In the genomic region with DNA sequence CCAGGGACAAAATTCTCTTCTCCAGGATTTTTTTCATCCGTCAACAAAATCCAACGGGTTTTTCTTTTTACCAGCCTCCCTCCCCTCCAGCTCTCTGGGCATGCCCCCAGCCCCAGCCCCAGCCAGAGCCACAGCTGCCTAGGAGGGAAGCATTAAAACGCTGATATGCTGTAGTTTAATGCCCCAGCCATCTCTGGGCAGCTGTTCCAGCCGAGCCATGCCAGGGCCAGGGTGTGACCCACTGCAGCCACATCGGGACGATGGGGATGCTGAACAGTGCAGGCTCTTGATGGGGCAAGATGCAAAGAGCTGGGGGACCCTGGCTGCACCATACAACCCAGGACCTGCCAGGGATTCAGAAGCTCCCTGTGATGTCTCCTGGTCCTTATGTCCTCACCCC, we compare ENCODE assay signal across 18 cellular contexts. TPM values are rescaled to one million over a fixed set of nuclear protein-coding genes. Genes with fewer than 3 reads are reported as not detected.
DNase-seq lines count a peak whose midpoint lies in the region; ATAC-seq and TF ChIP-seq lines count a peak whose summit lies in the region.
"Had no signal": no experiment of that assay in that cellular context is flagged by ENCODE, and none has a peak within 500 bp of the region (broad histone marks: within the 10 kb centered on the region; RNA-seq: fewer than 3 reads in every experiment).

No MANE protein-coding gene starts in this region.

- H3K27ac ChIP-seq in IMR-90 (ENCODE audit: insufficient read depth, low read length): peak overlapping the region; percentile 53
- H3K27ac ChIP-seq in fibroblast of lung (ENCODE audit: insufficient read depth, low read length): peak overlapping the region; percentile 27
- peak overlapping the region; percentile 12 for H3K27ac ChIP-seq in muscle layer of colon (ENCODE audit: low read depth, low read length)
- peak overlapping the region; percentile 65 for H3K27ac ChIP-seq in temporal lobe (ENCODE audit: low read depth, low read length)
- H3K27ac ChIP-seq: C4-2B, right lobe of liver had no signal

- BruUV-seq in IMR-90 (replicated peaks; lab: Mats Ljungman, UMichigan): no TSS peak

- H2AK5ac ChIP-seq in IMR-90 (ENCODE audit: low read depth, low read length): peak overlapping the region; percentile 70

- H3K4me3 ChIP-seq in IMR-90 (ENCODE audit: insufficient read depth, low read depth, low read length) (no peak overlapping the region), fibroblast of lung (replicated peaks in 1 of 4; ENCODE audit: control extremely low read depth in 1 of 4, insufficient read depth in 1 of 4, low read depth in 3 of 4, low read length in 4 of 4) (peak overlapping the region in 1 of 4 experiments; percentile 8), muscle layer of colon (ENCODE audit: low read depth in 1 of 2, low read length in 2 of 2) (peak overlapping the region in 1 of 2 donors; percentile 7)
- H3K4me3 ChIP-seq: right lobe of liver, upper lobe of left lung had no signal

- no peak overlapping the region for H3K56ac ChIP-seq in IMR-90 (ENCODE audit: extremely low read depth, insufficient read depth, low read length)

- H2BK5ac ChIP-seq in IMR-90 (ENCODE audit: low read depth, low read length, poor library complexity, severe bottlenecking): peak overlapping the region; percentile 43

- 40% methylated on average over 1 of the region's 6 CpGs; no CpG with 5 or more reads in 1 of the 2 experiments for WGBS in IMR-90 (ENCODE audit: extremely low coverage in 2 of 2, insufficient read length in 1 of 2), 2 experiments

- H3K4me2 ChIP-seq in IMR-90 (ENCODE audit: low read depth, low read length): peak overlapping the region; percentile 7; the same call in 1 of the 2 replicates
- peak overlapping the region; percentile 44 for H3K4me2 ChIP-seq in fibroblast of lung (ENCODE audit: extremely low read depth, insufficient read depth, low read length)

- TF ChIP-seq POLR2A in IMR-90 (IDR thresholded peaks at IDR 0.05; ENCODE audit: low read depth, low read length): no peak

- peaks cover 44% of the 10 kb centered on the region for H4K20me1 ChIP-seq in IMR-90 (ENCODE audit: insufficient read depth, low read length)
- H4K20me1 ChIP-seq in fibroblast of lung (ENCODE audit: control insufficient read depth, extremely low read depth, insufficient read depth, low read length): no peaks in the 10 kb centered on the region

- DNase-seq in IMR-90 (no peak), fibroblast of lung (ENCODE audit: low read depth in 2 of 2) (no peak), DMS 273 (lab: John Stamatoyannopoulos, UW; ENCODE audit: unreplicated experiment) (no peak)
- DNase-seq: activated CD4-positive, alpha-beta T cell treated with anti-CD3 and anti-CD28 coated beads, Interleukin-2, amount 50 U/mL, for 4 hours; erythroblast; left cardiac atrium; naive thymus-derived CD8-positive, alpha-beta T cell; NCI-H146; NCI-H446; right lobe of liver; SHP77 treated with DMSO at 0.1 percent for 48 hours had no signal

- H3K9ac ChIP-seq in IMR-90 (ENCODE audit: low read depth, low read length) (peak overlapping the region; percentile 12; the same call in 1 of the 2 replicates), fibroblast of lung (ENCODE audit: insufficient read depth, low read length) (no peak overlapping the region), muscle layer of colon (ENCODE audit: low read length) (no peak overlapping the region)

- peak overlapping the region; percentile 9; the same call in 1 of the 2 replicates for H4K5ac ChIP-seq in IMR-90 (ENCODE audit: low read depth, low read length)

- peaks cover 21% of the 10 kb centered on the region for H3K4me1 ChIP-seq in IMR-90 (ENCODE audit: control insufficient read depth, insufficient read depth, low read length)
- no peaks in the 10 kb centered on the region for H3K4me1 ChIP-seq in fibroblast of lung (ENCODE audit: control insufficient read depth, extremely low read depth, insufficient read depth, low read length)
- H3K4me1 ChIP-seq in muscle layer of colon (ENCODE audit: insufficient read depth, low read length): peaks cover 52% of the 10 kb centered on the region
- H3K4me1 ChIP-seq: right lobe of liver had no signal

- CTCF ChIA-PET in IMR-90 (lab: Yijun Ruan, JAX): interaction anchor here (0.6 kb wide), 1 partner anchor 457 kb away, joined by 3 read pairs; no protein-coding TSS in a partner anchor

- peak overlapping the region; percentile 55 for H3K4ac ChIP-seq in IMR-90 (ENCODE audit: low read depth, low read length)

- H3K79me1 ChIP-seq in IMR-90 (ENCODE audit: low read depth in 1 of 2, low read length in 2 of 2): peaks cover 43 to 91% of the 10 kb centered on the region in 2 experiments

- no peak overlapping the region for H2BK15ac ChIP-seq in IMR-90 (ENCODE audit: low read depth, low read length)

- H3K9me3 ChIP-seq in IMR-90 (ENCODE audit: control insufficient read depth, insufficient read depth, low read length) (no peaks in the 10 kb centered on the region), fibroblast of lung (ENCODE audit: control insufficient read depth, insufficient read depth, low read depth, low read length) (no peaks in the 10 kb centered on the region), muscle layer of colon (ENCODE audit: low read length) (no peaks in the 10 kb centered on the region)
- H3K9me3 ChIP-seq: right lobe of liver, upper lobe of left lung had no signal

- H2AK9ac ChIP-seq in IMR-90 (replicated peaks; ENCODE audit: low read depth, low read length, poor library complexity): no peak overlapping the region

- H3K14ac ChIP-seq in IMR-90 (replicated peaks; ENCODE audit: low read depth, low read length): peak overlapping the region; percentile 43

- intact Hi-C loops in IMR-90 (cut with micrococcal nuclease): loop anchor here (5.0 kb wide), 1 partner anchor 205 kb away; no protein-coding TSS in a partner anchor

- peak overlapping the region; percentile 7; the same call in 1 of the 2 replicates for H3K18ac ChIP-seq in IMR-90 (ENCODE audit: low read depth, low read length)

- ATAC-seq in IMR-90 (ENCODE audit: low read depth) (peak; percentile 19; the same call in 1 of the 2 replicates), HG02678 (IDR thresholded peaks at IDR 0.05; ENCODE audit: unreplicated experiment) (no peak), GM21423 (IDR thresholded peaks at IDR 0.05; ENCODE audit: unreplicated experiment) (no peak)
- ATAC-seq: activated T-helper 17 cell treated with anti-CD3 and anti-CD28 coated beads, Interleukin-2, amount 50 U/mL, for 72 hours; naive thymus-derived CD8-positive, alpha-beta T cell had no signal

- H3K23ac ChIP-seq in IMR-90 (ENCODE audit: low read depth, low read length): 0 out of 2 replicates have a peak overlapping the region, but pooled peaks have one; percentile 81

- H3K9me1 ChIP-seq in IMR-90 (ENCODE audit: insufficient read depth, low read length): peaks cover 28% of the 10 kb centered on the region

- peaks cover 60% of the 10 kb centered on the region for H3K79me2 ChIP-seq in fibroblast of lung (ENCODE audit: control insufficient read depth, insufficient read depth, low read length)

- TF ChIP-seq CTCF in IMR-90 (conservative IDR thresholded peaks at IDR 0.05; ENCODE audit: low read depth, low read length): no peak
- peak in 1 of 2 donors; percentile 5 for TF ChIP-seq CTCF in fibroblast of lung (conservative IDR thresholded peaks at IDR 0.05 in 1 of 2, IDR thresholded peaks at IDR 0.05 in 1 of 2; ENCODE audit: low read depth in 1 of 2, low read length in 2 of 2)

- H2BK20ac ChIP-seq in IMR-90 (ENCODE audit: low read depth, low read length): no peak overlapping the region

- dilution Hi-C loops in IMR-90 (cut with HindIII; ENCODE audit: low sequenced_read_pairs, unreplicated experiment): no loop called here

- H3K36me3 ChIP-seq in IMR-90 (ENCODE audit: control insufficient read depth, insufficient read depth, low read length) (peaks cover 15% of the 10 kb centered on the region), fibroblast of lung (ENCODE audit: control insufficient read depth, insufficient read depth, low read length) (peaks cover 3% of the 10 kb centered on the region), muscle layer of colon (ENCODE audit: insufficient read depth, low read length) (peaks cover 7% of the 10 kb centered on the region)
- H3K36me3 ChIP-seq: right lobe of liver, upper lobe of left lung had no signal

- no peak overlapping the region; the same call in 1 of the 2 replicates for H2BK120ac ChIP-seq in IMR-90 (ENCODE audit: low read depth, low read length)

- peak overlapping the region; percentile 20; the same call in 1 of the 2 replicates for H4K91ac ChIP-seq in IMR-90 (ENCODE audit: insufficient read depth, low read depth, low read length)

- in situ Hi-C loops in IMR-90 (cut with MboI; ENCODE audit: low sequenced_read_pairs): no loop called here

- H3K27me3 ChIP-seq in IMR-90 (ENCODE audit: control insufficient read depth, insufficient read depth, low read length) (no peaks in the 10 kb centered on the region), fibroblast of lung (ENCODE audit: control insufficient read depth, insufficient read depth, low read length) (no peaks in the 10 kb centered on the region), muscle layer of colon (ENCODE audit: control insufficient read depth in 1 of 2, insufficient read depth in 2 of 2, low read length in 2 of 2) (no peaks in the 10 kb centered on the region)
- H3K27me3 ChIP-seq: right lobe of liver, upper lobe of left lung had no signal

- POLR2A ChIA-PET in IMR-90 (lab: Charles Lee; ENCODE audit: unreplicated experiment): interaction anchor here (0.5 kb wide), 1 partner anchor 30 kb away, joined by 8 read pairs; no protein-coding TSS in a partner anchor

- H4K8ac ChIP-seq in IMR-90 (ENCODE audit: low read depth in 2 of 2, low read length in 2 of 2): peak overlapping the region; percentile 55 to 85; a peak in 3 of 4 replicates

- TF ChIP-seq RAD21 in IMR-90 (IDR thresholded peaks at IDR 0.05; ENCODE audit: low read length): no peak

- H2AFZ ChIP-seq in IMR-90 (replicated peaks; ENCODE audit: low read length, poor library complexity) (no peak overlapping the region), fibroblast of lung (ENCODE audit: low read length) (no peak overlapping the region)

RNA-seq across cellular contexts. Expression of gene TSHZ3, which starts 32.1 kb away (rescaled TPM):
- total RNA-seq in IMR-90 (2012; rRNA removed) (7.8 and 8.1 TPM in 2 replicates), fibroblast of lung (10.3 and 17.3 TPM in 2 replicates), temporal lobe (25.6 TPM)
- polyA plus RNA-seq in IMR-90 (2012; rRNA removed) (12.6 and 13.0 TPM in 2 replicates), fibroblast of lung (7.0 and 11.3 TPM in 2 replicates)
- polyA plus RNA-seq in IMR-90 (2012; cell fraction: cytosol; rRNA removed): 5.5 and 10.2 TPM in 2 replicates
- polyA plus RNA-seq in IMR-90 (2012; cell fraction: nucleus; rRNA removed; ENCODE audit: low replicate concordance): 29.6 and 33.4 TPM in 2 replicates
- 15.1 and 18.0 TPM in 2 replicates for polyA plus RNA-seq in fibroblast of lung (2012)
- polyA minus RNA-seq in fibroblast of lung (ENCODE audit: low replicate concordance): 41.0 and 47.3 TPM in 2 replicates
- total RNA-seq: naive thymus-derived CD8-positive, alpha-beta T cell had no signal

Comparison
In these comparisons a context has a peak if more than half of its experiments do, and no peak if none do; other contexts are left out.
1. H3K27ac ChIP-seq: peak in every context shown above with its lines; median percentile 65 in temporal lobe; 53 in IMR-90; 27 in fibroblast of lung; 12 in muscle layer of colon.